ENCODE assay signal across 8 cellular contexts in the genomic region with DNA sequence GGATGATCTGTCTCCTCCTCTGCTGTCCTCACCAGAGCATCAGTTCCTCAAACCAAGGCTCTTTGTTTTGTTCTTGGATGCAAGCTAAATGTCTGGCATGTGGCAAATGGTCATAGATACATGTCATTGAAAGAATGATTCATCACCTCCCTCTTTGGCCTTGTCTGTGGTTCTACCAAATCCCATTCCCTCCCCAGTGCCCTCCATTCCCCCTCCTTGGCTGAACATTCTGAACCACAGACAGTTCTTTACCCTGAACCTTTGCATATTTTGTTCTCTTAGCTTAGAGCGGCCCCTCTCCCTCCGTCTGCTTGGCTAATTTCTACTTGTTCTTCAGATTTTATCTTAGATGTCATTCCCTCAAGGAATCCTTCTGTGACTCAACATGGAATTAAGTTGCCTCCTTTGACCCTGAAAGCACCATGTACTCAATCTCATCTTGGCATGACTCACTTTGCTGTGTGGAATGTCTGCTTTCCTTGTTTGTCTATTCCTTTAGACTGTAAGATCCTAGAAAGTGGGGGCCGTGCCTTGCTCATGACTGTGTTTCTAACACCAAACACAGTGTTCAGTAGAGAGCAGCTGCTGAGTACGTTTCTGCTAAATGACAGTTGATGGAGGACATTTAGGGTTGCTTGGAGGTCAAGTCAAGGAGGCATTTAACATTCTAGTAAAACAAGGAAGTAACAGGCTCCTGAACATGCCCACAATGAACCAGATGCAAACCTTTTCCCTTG. TPM values are rescaled to one million over a fixed set of nuclear protein-coding genes. Genes with fewer than 3 reads are reported as not detected.
DNase-seq lines count a peak whose midpoint lies in the region; ATAC-seq and TF ChIP-seq lines count a peak whose summit lies in the region.

No MANE protein-coding gene starts in this region.

- H3K79me2 ChIP-seq in GM23248 (ENCODE audit: insufficient read depth): no peaks in the 10 kb centered on the region

- peak overlapping the region; percentile 47 for H3K4me2 ChIP-seq in GM23248 (ENCODE audit: unreplicated experiment)

- no peaks in the 10 kb centered on the region for H3K9me2 ChIP-seq in GM23248 (ENCODE audit: insufficient read depth)

- H3K9me3 ChIP-seq in GM23248 (ENCODE audit: low read depth) (no peaks in the 10 kb centered on the region), SJCRH30 (replicated peaks) (no peaks in the 10 kb centered on the region)

- TF ChIP-seq CTCF in fibroblast of pulmonary artery (IDR thresholded peaks at IDR 0.05; ENCODE audit: low read length, missing control alignments) (no peak), retinal pigment epithelial cell (conservative IDR thresholded peaks at IDR 0.05; ENCODE audit: low read depth, low read length) (no peak)

- no peaks in the 10 kb centered on the region for H4K20me1 ChIP-seq in GM23248 (ENCODE audit: insufficient read depth)

- H3K27ac ChIP-seq in GM23248: peak overlapping the region; percentile 71
- H3K27ac ChIP-seq in SJCRH30: peak overlapping the region; percentile 73

- H3K4me3 ChIP-seq in GM23248 (peak overlapping the region; percentile 45), SJCRH30 (no peak overlapping the region), fibroblast of pulmonary artery (replicated peaks; ENCODE audit: low read depth, low read length) (no peak overlapping the region), retinal pigment epithelial cell (ENCODE audit: low read length) (no peak overlapping the region)

- H3K4me1 ChIP-seq in GM23248 (ENCODE audit: insufficient read depth) (peaks cover 40% of the 10 kb centered on the region), SJCRH30 (peaks cover 66% of the 10 kb centered on the region)

- in situ Hi-C loops in GM23248 (cut with MboI): no loop called here

- ATAC-seq in GM19395 (IDR thresholded peaks at IDR 0.05; ENCODE audit: unreplicated experiment): no peak
- ATAC-seq in GM21381 (IDR thresholded peaks at IDR 0.05; ENCODE audit: unreplicated experiment): no peak
- no peak for ATAC-seq in HG02642 (IDR thresholded peaks at IDR 0.05; ENCODE audit: poor library complexity, unreplicated experiment)

- peak overlapping the region; percentile 7; the same call in 1 of the 2 replicates for H3K9ac ChIP-seq in GM23248

- no peak overlapping the region for H2AFZ ChIP-seq in GM23248

- H3K36me3 ChIP-seq in GM23248 (ENCODE audit: low read depth) (no peaks in the 10 kb centered on the region), SJCRH30 (no peaks in the 10 kb centered on the region)

- DNase-seq in GM23248 (peak; percentile 98), SJCRH30 (peak; percentile 52 to 54), fibroblast of pulmonary artery (ENCODE audit: low read depth) (peak; percentile 98), retinal pigment epithelial cell (ENCODE audit: low read depth) (peak; percentile 96)
- DNase-seq in activated effector memory CD4-positive, alpha-beta T cell treated with Interleukin-2 at 50 U/mL for 16 hours: no peak

- peaks cover 33% of the 10 kb centered on the region for H3F3A ChIP-seq in GM23248 (ENCODE audit: insufficient read depth)

- WGBS in GM23248 (ENCODE audit: low coverage in 1 of 2, low lambda C conversion rate in 2 of 2, missing lambda C conversion rate in 2 of 2), 2 experiments: 0% methylated on average over 4 of the region's 4 CpGs

- no peaks in the 10 kb centered on the region for H3K27me3 ChIP-seq in GM23248 (replicated peaks; ENCODE audit: insufficient read depth)
- no peaks in the 10 kb centered on the region for H3K27me3 ChIP-seq in SJCRH30

RNA-seq across cellular contexts. Expression of a gene that starts 8.1 kb away (rescaled TPM):
- total RNA-seq in GM23248 (2014; rRNA removed; shearing (Covaris generic)): not detected in 2 replicates
- polyA plus RNA-seq in GM23248 (2016; fragmentation: Nextera tagmentation; extraction: Ambion mirVana): 0.49 and 0.58 TPM in 2 replicates
- total RNA-seq in SJCRH30 (2014; rRNA removed; shearing (Covaris generic)): 0.73 and 0.76 TPM in 2 replicates
